Comparison of ENCODE assay signal across 11 cellular contexts in genomic region chr4:173527103-173527876, GRCh38. TPM values are rescaled to one million over a fixed set of nuclear protein-coding genes. Genes with fewer than 3 reads are reported as not detected.
DNase-seq lines count a peak whose midpoint lies in the region; ATAC-seq, FAIRE-seq and TF ChIP-seq lines count a peak whose summit lies in the region.
"Had no signal": no experiment of that assay in that cellular context is flagged by ENCODE, and none has a peak within 500 bp of the region (broad histone marks: within the 10 kb centered on the region; RNA-seq: fewer than 3 reads in every experiment).

No MANE protein-coding gene starts in this region.

- H4K20me1 ChIP-seq in GM23248 (ENCODE audit: insufficient read depth): no peaks in the 10 kb centered on the region

- intact Hi-C loops in A673 (cut with micrococcal nuclease; ENCODE audit: unreplicated experiment): no loop called here
- intact Hi-C loops in naive thymus-derived CD4-positive, alpha-beta T cell (cut with micrococcal nuclease): loop anchor here in 1 of 2 donors (1.0 kb wide), 1 partner anchor 9 kb away; no protein-coding TSS in a partner anchor

- TF ChIP-seq CTCF in A673 (conservative IDR thresholded peaks at IDR 0.05; ENCODE audit: low read depth, low read length) (no peak), endothelial cell (IDR thresholded peaks at IDR 0.05; ENCODE audit: unreplicated experiment) (no peak)

- H3K27me3 Mint-ChIP-seq in endothelial cell (ENCODE audit: unreplicated experiment): peaks cover 55% of the 10 kb centered on the region
- H3K27me3 Mint-ChIP-seq in naive thymus-derived CD4-positive, alpha-beta T cell: peaks cover 82 to 92% (median 89%) of the 10 kb centered on the region in 5 donors

- no peaks in the 10 kb centered on the region for H3K9me2 ChIP-seq in GM23248 (ENCODE audit: insufficient read depth)

- peak overlapping the region; percentile 82 for H3K4me3 Mint-ChIP-seq in endothelial cell (ENCODE audit: unreplicated experiment)
- peak overlapping the region in 5 of 10 donors; percentile 3 to 75 (median 28) for H3K4me3 Mint-ChIP-seq in naive thymus-derived CD4-positive, alpha-beta T cell

- H3K9me3 Mint-ChIP-seq in endothelial cell (ENCODE audit: unreplicated experiment): no peaks in the 10 kb centered on the region
- H3K9me3 Mint-ChIP-seq in naive thymus-derived CD4-positive, alpha-beta T cell: peaks cover 0 to 74% (median 31%) of the 10 kb centered on the region in 11 donors

- H3K9ac ChIP-seq in GM23248: peak overlapping the region; percentile 98

- peak overlapping the region; percentile 97 for H3K4me2 ChIP-seq in GM23248 (ENCODE audit: unreplicated experiment)

- peak overlapping the region; percentile 92 for H3K4me3 ChIP-seq in A673 (ENCODE audit: low read depth, low read length, poor library complexity, severe bottlenecking)
- peak overlapping the region; percentile 97 for H3K4me3 ChIP-seq in GM23248
- no peak overlapping the region for H3K4me3 ChIP-seq in naive thymus-derived CD4-positive, alpha-beta T cell (ENCODE audit: low read length)
- H3K4me3 ChIP-seq: adrenal gland had no signal

- POLR2A ChIA-PET in A673 (lab: Charles Lee; ENCODE audit: low non-redundant PET): no interaction called here
- POLR2A ChIA-PET in naive thymus-derived CD4-positive, alpha-beta T cell (lab: Charles Lee): no interaction called here

- H3K27ac ChIP-seq in A673 (ENCODE audit: low read depth, low read length, poor library complexity, severe bottlenecking) (no peak overlapping the region), GM23248 (peak overlapping the region; percentile 100)
- no peak overlapping the region for H3K27ac ChIP-seq in naive thymus-derived CD4-positive, alpha-beta T cell (ENCODE audit: low read depth, low read length)
- H3K27ac ChIP-seq: foreskin keratinocyte had no signal

- H3K27me3 ChIP-seq in A673 (replicated peaks; ENCODE audit: insufficient read depth, low read depth, low read length, poor library complexity) (no peaks in the 10 kb centered on the region), GM23248 (replicated peaks; ENCODE audit: insufficient read depth) (no peaks in the 10 kb centered on the region)
- peaks cover 9 to 67% of the 10 kb centered on the region in 2 donors for H3K27me3 ChIP-seq in naive thymus-derived CD4-positive, alpha-beta T cell (ENCODE audit: control insufficient read depth in 2 of 2, insufficient read depth in 2 of 2, low read length in 2 of 2)

- CTCF ChIA-PET in A673 (lab: Charles Lee): interaction anchor here (0.6 kb wide), 1 partner anchor 33 kb away, joined by 3 read pairs; no protein-coding TSS in a partner anchor
- CTCF ChIA-PET in naive thymus-derived CD4-positive, alpha-beta T cell (lab: Charles Lee): no interaction called here

- H3K4me1 Mint-ChIP-seq in endothelial cell (ENCODE audit: unreplicated experiment): peaks cover 54% of the 10 kb centered on the region
- H3K4me1 Mint-ChIP-seq in naive thymus-derived CD4-positive, alpha-beta T cell: peaks cover 5 to 53% (median 35%) of the 10 kb centered on the region in 7 donors

- H3K9me3 ChIP-seq in A673 (ENCODE audit: low read depth, low read length, poor library complexity, severe bottlenecking) (no peaks in the 10 kb centered on the region), GM23248 (ENCODE audit: low read depth) (no peaks in the 10 kb centered on the region)
- peaks cover 0 to 39% (median 0%) of the 10 kb centered on the region in 3 experiments for H3K9me3 ChIP-seq in naive thymus-derived CD4-positive, alpha-beta T cell (ENCODE audit: control insufficient read depth in 2 of 3, low read length in 3 of 3)
- H3K9me3 ChIP-seq: adrenal gland had no signal

- BruUV-seq in A673 (replicated peaks; lab: Mats Ljungman, UMichigan): no TSS peak

- H3K79me2 ChIP-seq in GM23248 (ENCODE audit: insufficient read depth): peaks cover 87% of the 10 kb centered on the region

- peak overlapping the region; percentile 90 for H2AFZ ChIP-seq in GM23248

- peaks cover 8% of the 10 kb centered on the region for H3K36me3 Mint-ChIP-seq in endothelial cell (ENCODE audit: low read depth, unreplicated experiment)
- H3K36me3 Mint-ChIP-seq in naive thymus-derived CD4-positive, alpha-beta T cell: peaks cover 0 to 33% (median 6%) of the 10 kb centered on the region in 5 donors

- in situ Hi-C loops in GM23248 (cut with MboI): loop anchor here (10.0 kb wide), 1 partner anchor 628 kb away; no protein-coding TSS in a partner anchor

- H3K4me1 ChIP-seq in A673 (ENCODE audit: insufficient read depth, low read length, poor library complexity, severe bottlenecking) (peaks cover 15% of the 10 kb centered on the region), GM23248 (ENCODE audit: insufficient read depth) (peaks cover 31% of the 10 kb centered on the region)
- H3K4me1 ChIP-seq in naive thymus-derived CD4-positive, alpha-beta T cell (ENCODE audit: control insufficient read depth in 2 of 2, insufficient read depth in 2 of 2, low read length in 2 of 2): peaks cover 4 to 8% of the 10 kb centered on the region in 2 donors
- H3K4me1 ChIP-seq: foreskin keratinocyte had no signal

- peak overlapping the region; percentile 70 for H3K27ac Mint-ChIP-seq in endothelial cell (ENCODE audit: unreplicated experiment)
- peak overlapping the region in 7 of 9 donors; percentile 5 to 88 (median 75) for H3K27ac Mint-ChIP-seq in naive thymus-derived CD4-positive, alpha-beta T cell

- ATAC-seq in naive thymus-derived CD4-positive, alpha-beta T cell: no peak
- ATAC-seq: foreskin keratinocyte had no signal

- WGBS in GM23248 (ENCODE audit: low coverage in 1 of 2, low lambda C conversion rate in 2 of 2, missing lambda C conversion rate in 2 of 2), 2 experiments: 1% methylated on average over 42 of the region's 42 CpGs

- peaks cover 20% of the 10 kb centered on the region; the same call in 1 of the 2 replicates for H3F3A ChIP-seq in GM23248 (ENCODE audit: insufficient read depth)

- no peak for TF ChIP-seq POLR2A in GM12892 (IDR thresholded peaks at IDR 0.05; ENCODE audit: low read depth, low read length)

- H3K36me3 ChIP-seq in A673 (ENCODE audit: insufficient read depth, low read length, poor library complexity, severe bottlenecking) (peaks cover 27% of the 10 kb centered on the region), GM23248 (ENCODE audit: low read depth) (no peaks in the 10 kb centered on the region)
- no peaks in the 10 kb centered on the region for H3K36me3 ChIP-seq in naive thymus-derived CD4-positive, alpha-beta T cell (ENCODE audit: control insufficient read depth in 2 of 3, insufficient read depth in 3 of 3, low read length in 3 of 3)
- H3K36me3 ChIP-seq: adrenal gland had no signal

- DNase-seq in A673 (ENCODE audit: low spot score) (no peak), GM23248 (peak; percentile 75), endothelial cell (ENCODE audit: low spot score) (peak; percentile 51), NCI-H1417 (lab: John Stamatoyannopoulos, UW) (no peak), GM12892 (ENCODE audit: insufficient read length) (no peak), Ammon's horn (ENCODE audit: low spot score) (no peak)
- DNase-seq in naive thymus-derived CD4-positive, alpha-beta T cell: no peak
- no peak for DNase-seq in effector CD8-positive, alpha-beta T cell (lab: John Stamatoyannopoulos, UW)
- DNase-seq: foreskin keratinocyte, NCI-H69 had no signal

- no peak for FAIRE-seq in GM12892 (lab: Jason Lieb, UNC)

RNA-seq across cellular contexts. Expression of gene HAND2, which starts 2.7 kb away (rescaled TPM):
- total RNA-seq in A673 (2021) (22.7 and 24.0 TPM in 2 replicates), endothelial cell (ENCODE audit: unreplicated experiment) (1.5 TPM)
- total RNA-seq in GM23248 (2014; rRNA removed; shearing (Covaris generic)): 11.2 and 13.4 TPM in 2 replicates
- polyA plus RNA-seq in GM23248 (2016; fragmentation: Nextera tagmentation; extraction: Ambion mirVana): 17.8 and 19.3 TPM in 2 replicates
- not detected for total RNA-seq in naive thymus-derived CD4-positive, alpha-beta T cell
- not detected for polyA plus RNA-seq in naive thymus-derived CD4-positive, alpha-beta T cell
- polyA plus RNA-seq in GM12892 (2012; ENCODE audit: missing spikeins): not detected
- total RNA-seq: foreskin keratinocyte had no signal
- polyA plus RNA-seq: foreskin keratinocyte had no signal

Comparison
In these comparisons a context has a peak if more than half of its experiments do, and no peak if none do; other contexts are left out.
1. DNase-seq: peak in GM23248 (single experiment) and endothelial cell (single experiment); none in A673 (single experiment), naive thymus-derived CD4-positive, alpha-beta T cell (0 of 9), NCI-H1417 (0 of 3), GM12892 (single experiment), Ammon's horn (single experiment) and effector CD8-positive, alpha-beta T cell (single experiment).